Comparison of ENCODE assay signal across 1 cellular context in the genomic region with DNA sequence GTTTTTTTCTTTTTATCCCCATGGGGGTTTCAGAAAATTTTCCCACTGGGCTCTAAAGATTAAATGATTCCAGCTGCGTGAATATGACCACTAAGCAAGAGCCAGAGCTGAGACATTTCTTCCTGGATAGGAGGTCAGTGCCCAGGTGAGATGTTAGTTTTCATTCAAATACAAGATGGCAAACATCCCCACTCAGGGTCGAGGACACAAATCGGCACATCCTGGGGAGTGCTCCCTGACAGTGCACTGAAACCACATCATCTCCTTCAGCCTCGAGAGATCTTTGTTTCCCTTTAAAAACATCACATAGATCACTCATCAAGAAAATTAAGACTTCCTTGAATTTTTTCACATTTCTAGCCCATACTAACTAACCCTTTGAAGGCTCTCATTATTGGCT.
TF ChIP-seq lines count a peak whose summit lies in the region.

No MANE protein-coding gene starts in this region.

TF ChIP-seq in SK-N-SH treated with all-trans-retinoic acid at 6 μM for 48 hours, 23 proteins besides CTCF, POLR2A, EP300 and RAD21 (continued from another document):
- TF ChIP-seq CREB5 (CRISPR knock-in tag; IDR thresholded peaks at IDR 0.05; ENCODE audit: low read depth) (no peak), PPARA (CRISPR knock-in tag; IDR thresholded peaks at IDR 0.05; ENCODE audit: borderline replicate concordance) (no peak), ZNF565 (CRISPR knock-in tag; conservative IDR thresholded peaks at IDR 0.05; ENCODE audit: low read depth) (no peak), GLIS3 (CRISPR knock-in tag; IDR thresholded peaks at IDR 0.05) (no peak), TCF4 (CRISPR knock-in tag; IDR thresholded peaks at IDR 0.05; ENCODE audit: borderline replicate concordance) (peak; percentile 33; the same call in 1 of the 2 replicates), OSR1 (CRISPR knock-in tag; IDR thresholded peaks at IDR 0.05) (no peak)
